Comparison of ENCODE assay signal across 17 cellular contexts in genomic region chr21:42291003-42291750, GRCh38. TPM values are rescaled to one million over a fixed set of nuclear protein-coding genes. Genes with fewer than 3 reads are reported as not detected.
"Had no signal": no experiment of that assay in that cellular context is flagged by ENCODE, and none has a peak within 500 bp of the region (broad histone marks: within the 10 kb centered on the region; RNA-seq: fewer than 3 reads in every experiment).

No MANE protein-coding gene starts in this region.

- H3K4me1 ChIP-seq: transverse colon had no signal

- H3K27me3 Mint-ChIP-seq: activated CD8-positive, alpha-beta memory T cell treated with anti-CD3 and anti-CD28 coated beads, Interleukin-2, amount 10 ng/mL, durations not matched to agents 7 days and 5 days; activated naive CD8-positive, alpha-beta T cell treated with anti-CD3 and anti-CD28 coated beads, Interleukin-2, amount 10 ng/mL, durations not matched to agents 7 days and 5 days; activated T-cell treated with anti-CD3 and anti-CD28 coated beads, Interleukin-2, amount 50 U/mL, for 24 hours; effector memory CD8-positive, alpha-beta T cell had no signal

- DNase-seq: activated CD4-positive, alpha-beta T cell treated with anti-CD3 and anti-CD28 coated beads, Interleukin-2, amount 50 U/mL, for 4 hours; activated CD4-positive, CD25-positive, alpha-beta regulatory T cell treated with anti-CD3 and anti-CD28 coated beads, Interleukin-2, amount 50 U/mL, for 72 hours; activated CD8-positive, alpha-beta memory T cell treated with anti-CD3 and anti-CD28 coated beads, Interleukin-2, amount 10 ng/mL, durations not matched to agents 7 days and 5 days; activated effector memory CD4-positive, alpha-beta T cell treated with Interleukin-2 at 50 U/mL for 16 hours; activated naive CD8-positive, alpha-beta T cell treated with anti-CD3 and anti-CD28 coated beads, Interleukin-2, amount 10 ng/mL, durations not matched to agents 7 days and 5 days; activated T-cell treated with anti-CD3 and anti-CD28 coated beads, Interleukin-2, amount 50 U/mL, for 24 hours; aorta; effector memory CD8-positive, alpha-beta T cell; foreskin melanocyte; stimulated activated CD4-positive, alpha-beta T cell treated with anti-CD3 and anti-CD28 coated beads, Interleukin-4, amount 100 ng/mL, for 1 hour; stimulated activated naive CD4-positive, alpha-beta T cell; transverse colon had no signal

- H3K9me3 Mint-ChIP-seq: activated T-cell treated with anti-CD3 and anti-CD28 coated beads, Interleukin-2, amount 50 U/mL, for 24 hours; effector memory CD8-positive, alpha-beta T cell had no signal

- H3K36me3 Mint-ChIP-seq: activated CD8-positive, alpha-beta memory T cell treated with anti-CD3 and anti-CD28 coated beads, Interleukin-2, amount 10 ng/mL, durations not matched to agents 7 days and 5 days had no signal

- H3K9me3 ChIP-seq: transverse colon had no signal

- H3K27me3 ChIP-seq: transverse colon had no signal

- H3K27ac ChIP-seq: transverse colon had no signal

- H3K4me3 ChIP-seq: lung, transverse colon had no signal

- H3K27ac Mint-ChIP-seq: activated CD8-positive, alpha-beta memory T cell treated with anti-CD3 and anti-CD28 coated beads, Interleukin-2, amount 10 ng/mL, durations not matched to agents 7 days and 5 days; activated naive CD8-positive, alpha-beta T cell treated with anti-CD3 and anti-CD28 coated beads, Interleukin-2, amount 10 ng/mL, durations not matched to agents 7 days and 5 days; effector memory CD8-positive, alpha-beta T cell; mesothelial cell of epicardium had no signal

- H3K4me3 Mint-ChIP-seq: activated CD8-positive, alpha-beta memory T cell treated with anti-CD3 and anti-CD28 coated beads, Interleukin-2, amount 10 ng/mL, durations not matched to agents 7 days and 5 days; activated naive CD8-positive, alpha-beta T cell treated with anti-CD3 and anti-CD28 coated beads, Interleukin-2, amount 10 ng/mL, durations not matched to agents 7 days and 5 days; activated T-cell treated with anti-CD3 and anti-CD28 coated beads, Interleukin-2, amount 50 U/mL, for 24 hours; effector memory CD8-positive, alpha-beta T cell; mesothelial cell of epicardium had no signal

RNA-seq across cellular contexts. Expression of gene TFF3, which starts 24.0 kb away (rescaled TPM):
- total RNA-seq: activated CD8-positive, alpha-beta memory T cell treated with anti-CD3 and anti-CD28 coated beads, Interleukin-2, amount 10 ng/mL, durations not matched to agents 7 days and 5 days; activated naive CD8-positive, alpha-beta T cell treated with anti-CD3 and anti-CD28 coated beads, Interleukin-2, amount 10 ng/mL, durations not matched to agents 7 days and 5 days; fibroblast of lung; mesothelial cell of epicardium had no signal
- polyA plus RNA-seq: fibroblast of lung had no signal

RNA-seq across cellular contexts. Expression of gene TFF2, which starts 59.6 kb away (rescaled TPM):
- total RNA-seq: activated CD8-positive, alpha-beta memory T cell treated with anti-CD3 and anti-CD28 coated beads, Interleukin-2, amount 10 ng/mL, durations not matched to agents 7 days and 5 days; activated naive CD8-positive, alpha-beta T cell treated with anti-CD3 and anti-CD28 coated beads, Interleukin-2, amount 10 ng/mL, durations not matched to agents 7 days and 5 days; aorta; fibroblast of lung; lung; mesothelial cell of epicardium; myocyte; skeletal muscle tissue had no signal
- polyA plus RNA-seq: fibroblast of lung, lung had no signal
